In the genomic region with DNA sequence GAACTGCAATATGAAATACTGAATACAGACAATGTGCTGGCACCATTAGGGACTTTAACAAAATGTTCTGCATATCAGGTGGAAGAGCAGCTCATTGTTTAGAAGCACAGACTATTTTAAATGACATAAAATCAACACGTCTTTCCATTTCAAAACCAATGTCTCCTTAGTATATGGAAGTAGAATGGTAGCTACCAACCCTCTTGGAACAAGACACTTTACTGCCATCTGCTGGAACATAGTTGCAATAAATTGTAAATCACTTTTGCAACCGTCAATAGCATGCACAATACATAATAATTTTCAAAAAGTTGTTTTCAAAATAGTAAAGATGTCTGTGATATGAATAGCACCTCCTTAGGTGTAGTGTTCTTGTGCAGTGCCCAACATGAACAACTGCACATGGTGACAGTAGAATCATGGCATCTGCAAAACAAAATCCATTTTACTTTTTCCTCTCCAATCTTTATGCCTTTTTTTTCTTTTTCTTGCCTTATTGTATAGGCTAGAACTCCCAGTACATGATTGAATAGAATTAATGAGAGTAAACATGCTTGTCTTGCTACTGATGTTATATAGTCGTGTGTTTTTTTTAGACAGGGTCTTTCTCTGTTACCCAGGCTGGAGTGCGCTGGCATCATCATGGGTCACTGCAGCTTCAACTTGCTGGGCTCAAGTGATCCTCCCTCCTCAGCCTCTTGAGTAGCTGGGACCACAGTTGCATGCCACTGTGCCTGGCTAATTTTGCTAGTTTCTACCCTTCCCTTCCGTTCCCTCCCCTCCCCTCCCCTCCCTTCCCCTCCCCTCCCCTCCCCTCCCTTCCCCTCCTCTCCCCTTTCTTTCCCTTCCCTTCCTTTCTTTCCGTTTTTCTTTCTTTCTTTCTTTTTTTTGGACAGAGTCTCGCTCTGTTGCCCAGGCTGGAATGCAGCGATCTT, we compare ENCODE assay signal across 9 cellular contexts. TPM values are rescaled to one million over a fixed set of nuclear protein-coding genes. Genes with fewer than 3 reads are reported as not detected.
DNase-seq lines count a peak whose midpoint lies in the region; ATAC-seq and TF ChIP-seq lines count a peak whose summit lies in the region.
"Had no signal": no experiment of that assay in that cellular context is flagged by ENCODE, and none has a peak within 500 bp of the region (broad histone marks: within the 10 kb centered on the region; RNA-seq: fewer than 3 reads in every experiment).

No MANE protein-coding gene starts in this region.

- H3K27me3 ChIP-seq in OCI-LY1 (ENCODE audit: insufficient read depth, low read length), result no peaks in the 10 kb centered on the region

- no peaks in the 10 kb centered on the region for H4K20me1 ChIP-seq in OCI-LY1 (ENCODE audit: insufficient read depth, low read length)

- TF ChIP-seq CTCF in OCI-LY1 (IDR thresholded peaks at IDR 0.05; ENCODE audit: low read length), result peak; percentile 68

- H3K9me3 ChIP-seq in OCI-LY1 (ENCODE audit: low read length), result no peaks in the 10 kb centered on the region

- H3K4me3 ChIP-seq in OCI-LY1 (ENCODE audit: low read depth, low read length, poor library complexity, severe bottlenecking), result no peak overlapping the region

- H3K27ac ChIP-seq in OCI-LY1 (ENCODE audit: low read depth, low read length, poor library complexity, severe bottlenecking), result no peak overlapping the region

- H3K4me1 ChIP-seq in OCI-LY1 (ENCODE audit: insufficient read depth, low read length, severe bottlenecking), result no peaks in the 10 kb centered on the region

- DNase-seq in DMS53 (lab: John Stamatoyannopoulos, UW), result peak; percentile 85
- peak; percentile 76 for DNase-seq in HT-29 (ENCODE audit: low spot score)
- DNase-seq in cerebellar cortex (ENCODE audit: low spot score), result peak; percentile 59
- peak; percentile 57 for DNase-seq in medulla oblongata (ENCODE audit: extremely low spot score)
- DNase-seq in stimulated activated naive CD8-positive, alpha-beta T cell treated with anti-CD3 and anti-CD28 coated beads, Interleukin-15, Interleukin-2, amounts not matched to agents 100 U/mL and 50 U/mL, for 24 hours, result no peak

- no peaks in the 10 kb centered on the region for H3F3A ChIP-seq in OCI-LY1 (ENCODE audit: insufficient read depth, low read length)

- H2AFZ ChIP-seq in OCI-LY1 (ENCODE audit: low read length), result no peak overlapping the region

- no peak for ATAC-seq in stimulated activated naive CD8-positive, alpha-beta T cell treated with anti-CD3 and anti-CD28 coated beads, Interleukin-15, Interleukin-2, amounts not matched to agents 100 U/mL and 50 U/mL, for 24 hours
- no peak for ATAC-seq in GM19023 (IDR thresholded peaks at IDR 0.05; ENCODE audit: unreplicated experiment)
- ATAC-seq in GM21717 (IDR thresholded peaks at IDR 0.05; ENCODE audit: unreplicated experiment), result no peak

- no peaks in the 10 kb centered on the region for H3K36me3 ChIP-seq in OCI-LY1 (ENCODE audit: insufficient read depth, low read length)

- no peaks in the 10 kb centered on the region for H3K79me2 ChIP-seq in OCI-LY1 (ENCODE audit: insufficient read depth, low read length)

- H3K9me2 ChIP-seq in OCI-LY1 (ENCODE audit: low read depth, low read length), result no peaks in the 10 kb centered on the region

- H3K4me2 ChIP-seq in OCI-LY1 (ENCODE audit: low read length), result no peak overlapping the region

- no peak overlapping the region for H3K9ac ChIP-seq in OCI-LY1 (ENCODE audit: low read length)

RNA-seq across cellular contexts. Expression of gene LYPD5, which starts 7.8 kb away (rescaled TPM):
- total RNA-seq in HT-29 (2014; rRNA removed; shearing (Covaris generic)), result 0.05 and 0.23 TPM in 2 replicates
- total RNA-seq: skeletal muscle tissue had no signal

RNA-seq across cellular contexts. Expression of gene ZNF283, which starts 17.1 kb away (rescaled TPM):
- 5.1 and 10.9 TPM in 2 replicates for total RNA-seq in HT-29 (2014; rRNA removed; shearing (Covaris generic))

RNA-seq across cellular contexts. Expression of gene KCNN4, which starts 29.3 kb away (rescaled TPM):
- total RNA-seq in HT-29 (2014; rRNA removed; shearing (Covaris generic)), result 0.44 TPM in 1 of 2 replicates, not detected in the other

RNA-seq across cellular contexts. Expression of gene SMG9, which starts 55.3 kb away (rescaled TPM):
- 89.4 and 99.7 TPM in 2 replicates for total RNA-seq in HT-29 (2014; rRNA removed; shearing (Covaris generic))
